In genomic region chr7:120334475-120334874, GRCh38 we compare ENCODE assay signal across 16 cellular contexts.
A peak's percentile ranks its signal among the peaks of the same experiment; 100 is the strongest.
DNase-seq lines count a peak whose midpoint lies in the region; ATAC-seq and TF ChIP-seq lines count a peak whose summit lies in the region.
"Had no signal": no experiment of that assay in that cellular context is flagged by ENCODE, and none has a peak within 500 bp of the region (broad histone marks: within the 10 kb centered on the region; RNA-seq: fewer than 3 reads in every experiment).

No MANE protein-coding gene starts in this region.

- ATAC-seq in GM18867 (IDR thresholded peaks at IDR 0.05; ENCODE audit: unreplicated experiment), result peak; percentile 95
- ATAC-seq in GM21447 (IDR thresholded peaks at IDR 0.05; ENCODE audit: unreplicated experiment), result peak; percentile 95
- ATAC-seq in HG02970 (IDR thresholded peaks at IDR 0.05; ENCODE audit: low FRiP score, unreplicated experiment), result peak; percentile 72
- peak; percentile 77 for ATAC-seq in HG03520 (IDR thresholded peaks at IDR 0.05; ENCODE audit: unreplicated experiment)
- no peak for ATAC-seq in foreskin keratinocyte
- ATAC-seq: right cardiac atrium had no signal

- H3K27me3 ChIP-seq in foreskin keratinocyte, result no peaks in the 10 kb centered on the region
- H3K27me3 ChIP-seq: BE2C had no signal

- no peak for DNase-seq in activated CD4-positive, alpha-beta T cell treated with anti-CD3 and anti-CD28 coated beads, Interleukin-2, amount 50 U/mL, for 48 hours
- DNase-seq in AG20443 (ENCODE audit: low spot score) (no peak), foreskin keratinocyte (no peak), HK-2 (ENCODE audit: unreplicated experiment) (no peak)
- DNase-seq: activated CD4-positive, alpha-beta memory T cell treated with anti-CD3 and anti-CD28 coated beads for 36 hours; activated naive CD4-positive, alpha-beta T cell treated with anti-CD3 and anti-CD28 coated beads, Interleukin-2, amount 10 ng/mL, durations not matched to agents 7 days and 5 days; BE2C; kidney glomerular epithelial cell; naive B cell; NCI-H1048; right cardiac atrium; stimulated activated CD4-positive, alpha-beta T cell treated with anti-CD3 and anti-CD28 coated beads, Interleukin-4, amount 100 ng/mL, for 4 hours had no signal

- H3K27ac ChIP-seq in foreskin keratinocyte, result no peak overlapping the region

- no peaks in the 10 kb centered on the region for H3K4me1 ChIP-seq in foreskin keratinocyte
- H3K4me1 ChIP-seq: BE2C had no signal

- TF ChIP-seq CTCF in foreskin keratinocyte (conservative IDR thresholded peaks at IDR 0.05), result no peak
